In genomic region chr10:29378106-29378505, GRCh38 we compare ENCODE assay signal across 14 cellular contexts.
DNase-seq lines count a peak whose midpoint lies in the region; ATAC-seq, FAIRE-seq and TF ChIP-seq lines count a peak whose summit lies in the region.
"Had no signal": no experiment of that assay in that cellular context is flagged by ENCODE, and none has a peak within 500 bp of the region (broad histone marks: within the 10 kb centered on the region; RNA-seq: fewer than 3 reads in every experiment).

No MANE protein-coding gene starts in this region.

- WGBS in A549 (ENCODE audit: missing lambda C conversion rate), result 82% methylated on average over 7 of the region's 7 CpGs
- WGBS in trophoblast cell (ENCODE audit: extremely low coverage, insufficient coverage, insufficient read length), result no CpG with 5 or more reads among the region's 7 CpGs

- no peak overlapping the region for H3K27ac Mint-ChIP-seq in activated T-helper 2 cell treated with anti-CD3 and anti-CD28 coated beads, Interferon-gamma antibody, Interleukin-2, Interleukin-4, amounts not matched to agents 10 μg/mL and 5 μg/mL and 100 μg/mL, durations not matched to agents 14 hours and 24 hours and 36 hours
- H3K27ac Mint-ChIP-seq: B cell; CD4-positive, alpha-beta T cell had no signal

- H3K27me3 ChIP-seq in left lung, result no peaks in the 10 kb centered on the region
- H3K27me3 ChIP-seq in trophoblast cell (ENCODE audit: insufficient read depth, low read length), result no peaks in the 10 kb centered on the region
- no peaks in the 10 kb centered on the region for H3K27me3 ChIP-seq in effector memory CD4-positive, alpha-beta T cell (replicated peaks; ENCODE audit: control insufficient read depth, insufficient read depth, low read length, poor library complexity, severe bottlenecking)

- peak overlapping the region; percentile 60 for H3K14ac ChIP-seq in trophoblast cell (ENCODE audit: low read length)

- peak overlapping the region; percentile 23 for H4K8ac ChIP-seq in trophoblast cell (ENCODE audit: low read depth, low read length)

- H3K27ac ChIP-seq in A549, result no peak overlapping the region
- H3K27ac ChIP-seq in SK-N-MC, result peak overlapping the region; percentile 98; the same call in 1 of the 2 replicates
- no peak overlapping the region for H3K27ac ChIP-seq in left lung
- H3K27ac ChIP-seq in trophoblast cell (ENCODE audit: low read depth, low read length), result peak overlapping the region; percentile 5
- no peak overlapping the region for H3K27ac ChIP-seq in effector memory CD4-positive, alpha-beta T cell (ENCODE audit: insufficient read depth, low read length, poor library complexity, severe bottlenecking)

- H2AFZ ChIP-seq in trophoblast cell (ENCODE audit: insufficient read depth, low read length, poor library complexity), result no peak overlapping the region
- H2AFZ ChIP-seq: GM23338 had no signal

- H2BK12ac ChIP-seq in trophoblast cell (ENCODE audit: low read length), result peak overlapping the region; percentile 42

- H2AK5ac ChIP-seq in trophoblast cell (ENCODE audit: low read length), result no peak overlapping the region

- H3K27me3 Mint-ChIP-seq in activated T-helper 2 cell treated with anti-CD3 and anti-CD28 coated beads, Interferon-gamma antibody, Interleukin-2, Interleukin-4, amounts not matched to agents 10 μg/mL and 5 μg/mL and 100 μg/mL, durations not matched to agents 14 hours and 24 hours and 36 hours (ENCODE audit: low read depth), result peaks cover 9% of the 10 kb centered on the region

- TF ChIP-seq RAD21 in A549 (conservative IDR thresholded peaks at IDR 0.05 in 1 of 2, IDR thresholded peaks at IDR 0.05 in 1 of 2), result no peak

- no peak overlapping the region for H3K23ac ChIP-seq in trophoblast cell (ENCODE audit: low read length)

- peaks cover 10% of the 10 kb centered on the region for H3K79me1 ChIP-seq in trophoblast cell (ENCODE audit: low read length)

- H4K12ac ChIP-seq in trophoblast cell (ENCODE audit: low read depth, low read length), result no peak overlapping the region

- 0 out of 3 replicates have a peak, but pooled peaks cover under 1% of the 10 kb centered on the region for H3K9me3 ChIP-seq in A549
- H3K9me3 ChIP-seq in SK-N-MC (ENCODE audit: low read depth, low read length), result no peaks in the 10 kb centered on the region
- no peaks in the 10 kb centered on the region for H3K9me3 ChIP-seq in left lung
- H3K9me3 ChIP-seq in trophoblast cell (ENCODE audit: insufficient read depth, low read depth, low read length), result no peaks in the 10 kb centered on the region
- H3K9me3 ChIP-seq in effector memory CD4-positive, alpha-beta T cell (ENCODE audit: control insufficient read depth, low read length), result no peaks in the 10 kb centered on the region

- H2BK5ac ChIP-seq in trophoblast cell (ENCODE audit: low read depth, low read length, poor library complexity), result no peak overlapping the region

- peak; percentile 80 for FAIRE-seq in A549 (lab: Jason Lieb, UNC)
- FAIRE-seq: GM12892 had no signal

- no peak overlapping the region for H3K4ac ChIP-seq in trophoblast cell (ENCODE audit: low read depth, low read length)

- POLR2A ChIA-PET in A549 (lab: Yijun Ruan, JAX), result no interaction called here

- intact Hi-C loops in left lung (cut with DNase I), result no loop called here
- intact Hi-C loops in activated T-helper 2 cell treated with anti-CD3 and anti-CD28 coated beads, Interferon-gamma antibody, Interleukin-2, Interleukin-4, amounts not matched to agents 10 μg/mL and 5 μg/mL and 100 μg/mL, durations not matched to agents 14 hours and 24 hours and 36 hours (cut with micrococcal nuclease), result loop anchor here (5.0 kb wide), 1 partner anchor 214 kb away; no protein-coding TSS in a partner anchor

- H2BK120ac ChIP-seq in trophoblast cell (ENCODE audit: insufficient read depth, low read length, poor library complexity), result no peak overlapping the region

- H3K9ac ChIP-seq in SK-N-MC (ENCODE audit: insufficient read length) (no peak overlapping the region), trophoblast cell (ENCODE audit: low read length) (no peak overlapping the region)

- H3K36me3 ChIP-seq in SK-N-MC (ENCODE audit: insufficient read depth, low read length), result no peaks in the 10 kb centered on the region
- H3K36me3 ChIP-seq in left lung, result no peaks in the 10 kb centered on the region
- H3K36me3 ChIP-seq in trophoblast cell (ENCODE audit: control insufficient read depth in 1 of 2, insufficient read depth in 2 of 2, low read length in 2 of 2), result no peaks in the 10 kb centered on the region
- no peaks in the 10 kb centered on the region for H3K36me3 ChIP-seq in effector memory CD4-positive, alpha-beta T cell (ENCODE audit: control insufficient read depth, insufficient read depth, low read length)

- H3K4me2 ChIP-seq in A549 (no peak overlapping the region), trophoblast cell (ENCODE audit: low read length) (no peak overlapping the region)
- H3K4me2 ChIP-seq: GM23338 had no signal

- no peak for DNase-seq in A549 (ENCODE audit: low read depth in 1 of 2, low spot score in 1 of 2)
- no peak for DNase-seq in SK-N-MC (ENCODE audit: low read depth, low spot score)
- no peak for DNase-seq in left lung
- DNase-seq in trophoblast cell, result peak; percentile 56 to 85
- DNase-seq in effector memory CD4-positive, alpha-beta T cell, result no peak
- no peak for DNase-seq in stimulated activated CD4-positive, alpha-beta T cell treated with anti-CD3 and anti-CD28 coated beads, Interleukin-12 subunit alpha, Interleukin-12 subunit beta, amount 100 ng/mL, for 4 hours
- no peak for DNase-seq in activated T-helper 2 cell treated with anti-CD3 and anti-CD28 coated beads, Interferon-gamma antibody, Interleukin-2, Interleukin-4, amounts not matched to agents 10 μg/mL and 5 μg/mL and 100 μg/mL, durations not matched to agents 14 hours and 24 hours and 36 hours (ENCODE audit: low spot score)
- DNase-seq: C1 segment of cervical spinal cord; Calu3; CD4-positive, alpha-beta T cell; DMS79 had no signal

- no peaks in the 10 kb centered on the region for H3K36me3 Mint-ChIP-seq in activated T-helper 2 cell treated with anti-CD3 and anti-CD28 coated beads, Interferon-gamma antibody, Interleukin-2, Interleukin-4, amounts not matched to agents 10 μg/mL and 5 μg/mL and 100 μg/mL, durations not matched to agents 14 hours and 24 hours and 36 hours (ENCODE audit: low read depth)

- no peak for TF ChIP-seq EP300 in A549 (IDR thresholded peaks at IDR 0.05)

- H3K9me3 Mint-ChIP-seq in activated T-helper 2 cell treated with anti-CD3 and anti-CD28 coated beads, Interferon-gamma antibody, Interleukin-2, Interleukin-4, amounts not matched to agents 10 μg/mL and 5 μg/mL and 100 μg/mL, durations not matched to agents 14 hours and 24 hours and 36 hours, result no peaks in the 10 kb centered on the region
- H3K9me3 Mint-ChIP-seq: CD4-positive, alpha-beta T cell had no signal

- no peak overlapping the region for H3K18ac ChIP-seq in trophoblast cell (ENCODE audit: low read length)

- no peak for TF ChIP-seq CTCF in A549 (IDR thresholded peaks at IDR 0.05)
- TF ChIP-seq CTCF in left lung (IDR thresholded peaks at IDR 0.05), result no peak

- ATAC-seq in A549 (no peak), left lung (peak; percentile 35)
- ATAC-seq: GM23338 had no signal

- H4K91ac ChIP-seq in trophoblast cell (ENCODE audit: low read depth, low read length), result no peak overlapping the region

- peaks cover 7% of the 10 kb centered on the region for H3K4me1 Mint-ChIP-seq in activated T-helper 2 cell treated with anti-CD3 and anti-CD28 coated beads, Interferon-gamma antibody, Interleukin-2, Interleukin-4, amounts not matched to agents 10 μg/mL and 5 μg/mL and 100 μg/mL, durations not matched to agents 14 hours and 24 hours and 36 hours (ENCODE audit: low read depth)
- H3K4me1 Mint-ChIP-seq: B cell had no signal

- TF ChIP-seq POLR2A in A549 (IDR thresholded peaks at IDR 0.05; ENCODE audit: low read length), result no peak

- no peaks in the 10 kb centered on the region for H3K4me1 ChIP-seq in A549
- no peaks in the 10 kb centered on the region for H3K4me1 ChIP-seq in left lung
- peaks cover 3 to 5% of the 10 kb centered on the region in 2 experiments for H3K4me1 ChIP-seq in trophoblast cell (ENCODE audit: control insufficient read depth in 1 of 2, insufficient read depth in 2 of 2, low read length in 2 of 2)
- no peaks in the 10 kb centered on the region for H3K4me1 ChIP-seq in effector memory CD4-positive, alpha-beta T cell (ENCODE audit: control insufficient read depth, insufficient read depth, low read length, poor library complexity, severe bottlenecking)

- H3K4me3 ChIP-seq in A549, result no peak overlapping the region
- H3K4me3 ChIP-seq in SK-N-MC, result no peak overlapping the region
- no peak overlapping the region for H3K4me3 ChIP-seq in left lung
- no peak overlapping the region for H3K4me3 ChIP-seq in trophoblast cell (ENCODE audit: low read depth, low read length)
- H3K4me3 ChIP-seq in effector memory CD4-positive, alpha-beta T cell (ENCODE audit: insufficient read depth, low read depth, low read length, poor library complexity, severe bottlenecking), result no peak overlapping the region
- H3K4me3 ChIP-seq: GM23338 had no signal

- CTCF ChIA-PET in A549 (lab: Yijun Ruan, JAX), result interaction anchor here (0.6 to 3.7 kb wide), 11 partner anchors 8 to 750 kb away, joined by 3 to 23 read pairs (median 4); no protein-coding TSS in a partner anchor

- no peak overlapping the region for H3K4me3 Mint-ChIP-seq in activated T-helper 2 cell treated with anti-CD3 and anti-CD28 coated beads, Interferon-gamma antibody, Interleukin-2, Interleukin-4, amounts not matched to agents 10 μg/mL and 5 μg/mL and 100 μg/mL, durations not matched to agents 14 hours and 24 hours and 36 hours (ENCODE audit: low read depth)
- H3K4me3 Mint-ChIP-seq: B cell; CD4-positive, alpha-beta T cell; GM23338 had no signal

- no peaks in the 10 kb centered on the region for H3K79me2 ChIP-seq in trophoblast cell (ENCODE audit: control insufficient read depth, insufficient read depth, low read length, poor library complexity)

TF ChIP-seq in A549, 52 proteins besides CTCF, POLR2A, EP300 and RAD21 (continues in another document):
- TF ChIP-seq PHF8 (IDR thresholded peaks at IDR 0.05; ENCODE audit: borderline replicate concordance, low read depth) (no peak), BHLHE40 (IDR thresholded peaks at IDR 0.05; ENCODE audit: low read depth, low read length) (no peak), EHMT2 (IDR thresholded peaks at IDR 0.05; ENCODE audit: low read depth) (no peak)
- TF ChIP-seq, protein P1, sequence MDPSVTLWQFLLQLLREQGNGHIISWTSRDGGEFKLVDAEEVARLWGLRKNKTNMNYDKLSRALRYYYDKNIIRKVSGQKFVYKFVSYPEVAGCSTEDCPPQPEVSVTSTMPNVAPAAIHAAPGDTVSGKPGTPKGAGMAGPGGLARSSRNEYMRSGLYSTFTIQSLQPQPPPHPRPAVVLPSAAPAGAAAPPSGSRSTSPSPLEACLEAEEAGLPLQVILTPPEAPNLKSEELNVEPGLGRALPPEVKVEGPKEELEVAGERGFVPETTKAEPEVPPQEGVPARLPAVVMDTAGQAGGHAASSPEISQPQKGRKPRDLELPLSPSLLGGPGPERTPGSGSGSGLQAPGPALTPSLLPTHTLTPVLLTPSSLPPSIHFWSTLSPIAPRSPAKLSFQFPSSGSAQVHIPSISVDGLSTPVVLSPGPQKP (IDR thresholded peaks at IDR 0.05; ENCODE audit: low read depth, low read length), result no peak
- TF ChIP-seq, protein P2, sequence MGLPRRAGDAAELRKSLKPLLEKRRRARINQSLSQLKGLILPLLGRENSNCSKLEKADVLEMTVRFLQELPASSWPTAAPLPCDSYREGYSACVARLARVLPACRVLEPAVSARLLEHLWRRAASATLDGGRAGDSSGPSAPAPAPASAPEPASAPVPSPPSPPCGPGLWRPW (IDR thresholded peaks at IDR 0.05), result no peak

Comparison
In these comparisons a context has a peak if more than half of its experiments do, and no peak if none do; other contexts are left out.
1. DNase-seq: peak in trophoblast cell (2 of 2); none in A549 (0 of 2), SK-N-MC (single experiment), left lung (0 of 2), effector memory CD4-positive, alpha-beta T cell (0 of 3), stimulated activated CD4-positive, alpha-beta T cell treated with anti-CD3 and anti-CD28 coated beads, Interleukin-12 subunit alpha, Interleukin-12 subunit beta, amount 100 ng/mL, for 4 hours (single experiment) and activated T-helper 2 cell treated with anti-CD3 and anti-CD28 coated beads, Interferon-gamma antibody, Interleukin-2, Interleukin-4, amounts not matched to agents 10 μg/mL and 5 μg/mL and 100 μg/mL, durations not matched to agents 14 hours and 24 hours and 36 hours (single experiment).
2. H3K27ac ChIP-seq: peak in SK-N-MC (single experiment) and trophoblast cell (single experiment); none in A549 (0 of 2), left lung (0 of 2) and effector memory CD4-positive, alpha-beta T cell (single experiment).